Comparison of ENCODE assay signal across 13 cellular contexts in genomic region chr13:75217949-75218348, GRCh38.
DNase-seq lines count a peak whose midpoint lies in the region; ATAC-seq and TF ChIP-seq lines count a peak whose summit lies in the region.
"Had no signal": no experiment of that assay in that cellular context is flagged by ENCODE, and none has a peak within 500 bp of the region (broad histone marks: within the 10 kb centered on the region; RNA-seq: fewer than 3 reads in every experiment).

No MANE protein-coding gene starts in this region.

- H3K9me3 Mint-ChIP-seq in chondrocyte (ENCODE audit: low read depth): no peaks in the 10 kb centered on the region
- peaks cover 13% of the 10 kb centered on the region for H3K9me3 Mint-ChIP-seq in neural progenitor cell
- H3K9me3 Mint-ChIP-seq: activated T-cell treated with anti-CD3 and anti-CD28 coated beads, Interleukin-2, amount 50 U/mL, for 72 hours; memory B cell had no signal

- H4K20me1 ChIP-seq in Loucy (ENCODE audit: insufficient read depth, low read length, poor library complexity, severe bottlenecking) (no peaks in the 10 kb centered on the region), neural progenitor cell (ENCODE audit: low read depth) (no peaks in the 10 kb centered on the region)

- TF ChIP-seq POLR2A in prostate gland (IDR thresholded peaks at IDR 0.05): no peak

- H3K36me3 ChIP-seq in Loucy (ENCODE audit: insufficient read depth, low read length) (no peaks in the 10 kb centered on the region), neural progenitor cell (no peaks in the 10 kb centered on the region), prostate gland (no peaks in the 10 kb centered on the region)
- H3K36me3 ChIP-seq: sigmoid colon had no signal

- no peak overlapping the region for H3K4me3 ChIP-seq in Loucy (ENCODE audit: low read length, poor library complexity, severe bottlenecking)
- no peak overlapping the region for H3K4me3 ChIP-seq in neural progenitor cell
- no peak overlapping the region for H3K4me3 ChIP-seq in prostate gland
- H3K4me3 ChIP-seq: sigmoid colon, SK-N-MC had no signal

- DNase-seq in ELR (ENCODE audit: low read depth) (peak; percentile 20), chondrocyte (ENCODE audit: low spot score) (no peak), neural progenitor cell (ENCODE audit: low spot score) (peak; percentile 35), NCI-H1436 treated with DMSO at 0.1 percent for 48 hours (lab: John Stamatoyannopoulos, UW) (no peak), NCI-H2081 treated with DMSO at 0.1 percent for 48 hours (lab: John Stamatoyannopoulos, UW) (no peak), prostate gland (ENCODE audit: low spot score) (no peak)
- DNase-seq: activated T-cell treated with anti-CD3 and anti-CD28 coated beads, Interleukin-2, amount 50 U/mL, for 72 hours; KG1; sigmoid colon had no signal

- no peak overlapping the region for H3K4me3 Mint-ChIP-seq in chondrocyte (ENCODE audit: unreplicated experiment)
- no peak overlapping the region for H3K4me3 Mint-ChIP-seq in neural progenitor cell
- H3K4me3 Mint-ChIP-seq: activated T-cell treated with anti-CD3 and anti-CD28 coated beads, Interleukin-2, amount 50 U/mL, for 72 hours; memory B cell had no signal

- H3K9me3 ChIP-seq in Loucy (ENCODE audit: insufficient read depth, low read depth, low read length) (no peaks in the 10 kb centered on the region), neural progenitor cell (ENCODE audit: low read depth) (no peaks in the 10 kb centered on the region), prostate gland (no peaks in the 10 kb centered on the region)
- H3K9me3 ChIP-seq: sigmoid colon had no signal

- H2AFZ ChIP-seq in Loucy (ENCODE audit: low read length): no peak overlapping the region
- H2AFZ ChIP-seq in neural progenitor cell (replicated peaks): no peak overlapping the region

- whole genome bisulfite sequencing in prostate gland: 0% methylated on average over 1 of the region's 1 CpG

- no peaks in the 10 kb centered on the region for H3K79me2 ChIP-seq in Loucy (ENCODE audit: insufficient read depth, low read length)
- H3K79me2 ChIP-seq in neural progenitor cell (ENCODE audit: low read depth): no peaks in the 10 kb centered on the region

- H3K36me3 Mint-ChIP-seq in chondrocyte (ENCODE audit: low read depth) (no peaks in the 10 kb centered on the region), neural progenitor cell (peaks cover 12% of the 10 kb centered on the region)
- H3K36me3 Mint-ChIP-seq: memory B cell had no signal

- H3K27me3 Mint-ChIP-seq in chondrocyte (ENCODE audit: low read depth): peaks cover 2% of the 10 kb centered on the region
- peaks cover 9% of the 10 kb centered on the region for H3K27me3 Mint-ChIP-seq in neural progenitor cell (ENCODE audit: insufficient read depth, low read depth)

- H3K27ac ChIP-seq in neural progenitor cell (no peak overlapping the region), prostate gland (no peak overlapping the region)
- H3K27ac ChIP-seq: sigmoid colon, SK-N-MC had no signal

- no peak overlapping the region for H3K9ac ChIP-seq in Loucy (ENCODE audit: low read depth, low read length, poor library complexity, severe bottlenecking)
- H3K9ac ChIP-seq in neural progenitor cell: no peak overlapping the region

- H3K4me1 Mint-ChIP-seq in chondrocyte (ENCODE audit: low read depth) (peaks cover 36% of the 10 kb centered on the region), neural progenitor cell (peaks cover 37% of the 10 kb centered on the region)
- H3K4me1 Mint-ChIP-seq: memory B cell had no signal

- peak overlapping the region; percentile 9 for H3K27ac Mint-ChIP-seq in chondrocyte (ENCODE audit: unreplicated experiment)
- peak overlapping the region; percentile 13 for H3K27ac Mint-ChIP-seq in neural progenitor cell
- H3K27ac Mint-ChIP-seq: activated T-cell treated with anti-CD3 and anti-CD28 coated beads, Interleukin-2, amount 50 U/mL, for 72 hours; memory B cell had no signal

- no peaks in the 10 kb centered on the region for H3K9me2 ChIP-seq in Loucy (replicated peaks; ENCODE audit: low read depth, low read length)

- H3K4me2 ChIP-seq in Loucy (ENCODE audit: low read depth, low read length, poor library complexity, severe bottlenecking) (no peak overlapping the region), neural progenitor cell (no peak overlapping the region)

- TF ChIP-seq CTCF in Loucy (conservative IDR thresholded peaks at IDR 0.05; ENCODE audit: low read length): 0 out of 2 replicates have a peak, but pooled peaks have one; percentile 18
- TF ChIP-seq CTCF in chondrocyte (IDR thresholded peaks at IDR 0.05): peak; percentile 65
- no peak for TF ChIP-seq CTCF in neural progenitor cell (IDR thresholded peaks at IDR 0.05)
- no peak for TF ChIP-seq CTCF in prostate gland (IDR thresholded peaks at IDR 0.05)

- H3F3A ChIP-seq in Loucy (ENCODE audit: low read depth) (no peaks in the 10 kb centered on the region), neural progenitor cell (ENCODE audit: low read depth) (no peaks in the 10 kb centered on the region)

- H3K27me3 ChIP-seq in Loucy (ENCODE audit: insufficient read depth, low read length, poor library complexity, severe bottlenecking): no peaks in the 10 kb centered on the region
- H3K27me3 ChIP-seq in neural progenitor cell: no peaks in the 10 kb centered on the region
- H3K27me3 ChIP-seq in prostate gland (replicated peaks; ENCODE audit: insufficient read depth): no peaks in the 10 kb centered on the region

- intact Hi-C loops in prostate gland (cut with DNase I): loop anchor here (10.0 kb wide), 1 partner anchor 1383 kb away; no protein-coding TSS in a partner anchor

- no peak for ATAC-seq in GM18861 (IDR thresholded peaks at IDR 0.05; ENCODE audit: unreplicated experiment)
- ATAC-seq: activated T-cell treated with anti-CD3 and anti-CD28 coated beads, Interleukin-2, amount 50 U/mL, for 72 hours had no signal

- H3K4me1 ChIP-seq in Loucy (ENCODE audit: insufficient read depth, low read length, poor library complexity, severe bottlenecking): no peaks in the 10 kb centered on the region
- peaks cover 3% of the 10 kb centered on the region for H3K4me1 ChIP-seq in neural progenitor cell
- H3K4me1 ChIP-seq in prostate gland (replicated peaks): no peaks in the 10 kb centered on the region

Comparison
In these comparisons a context has a peak if more than half of its experiments do, and no peak if none do; other contexts are left out.
1. DNase-seq: peak in ELR (single experiment) and neural progenitor cell (single experiment); none in chondrocyte (single experiment), NCI-H1436 treated with DMSO at 0.1 percent for 48 hours (single experiment), NCI-H2081 treated with DMSO at 0.1 percent for 48 hours (single experiment) and prostate gland (single experiment).
2. CTCF ChIP-seq: peak in Loucy (single experiment) and chondrocyte (single experiment); none in neural progenitor cell (single experiment) and prostate gland (0 of 4).